Comparison of ENCODE assay signal across 19 cellular contexts in the genomic region with DNA sequence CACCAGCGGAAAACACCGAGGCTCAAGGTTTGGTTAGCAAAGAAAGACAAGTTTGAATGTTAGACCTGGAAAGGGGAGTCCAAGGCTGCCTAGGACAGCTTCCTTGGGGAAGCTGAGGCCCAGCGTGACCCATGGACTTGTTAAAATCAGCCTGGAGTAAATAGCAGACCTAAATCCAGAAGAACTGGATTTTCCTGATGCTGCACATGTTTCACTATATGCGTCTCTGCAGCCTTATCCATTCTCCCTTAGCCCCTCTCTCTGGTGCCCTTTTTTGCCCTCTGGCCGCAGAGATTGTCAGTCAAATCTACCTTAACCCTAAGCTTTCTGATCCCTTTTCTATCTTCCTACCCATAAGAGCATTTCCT.
A peak's percentile ranks its signal among the peaks of the same experiment; 100 is the strongest.
DNase-seq lines count a peak whose midpoint lies in the region; ATAC-seq and TF ChIP-seq lines count a peak whose summit lies in the region.
"Had no signal": no experiment of that assay in that cellular context is flagged by ENCODE, and none has a peak within 500 bp of the region (broad histone marks: within the 10 kb centered on the region; RNA-seq: fewer than 3 reads in every experiment).

No MANE protein-coding gene starts in this region.

- H3K79me2 ChIP-seq in neural progenitor cell (ENCODE audit: low read depth) = no peaks in the 10 kb centered on the region
- no peaks in the 10 kb centered on the region for H3K79me2 ChIP-seq in mesendoderm (ENCODE audit: control insufficient read depth, insufficient read depth, low read length)
- no peaks in the 10 kb centered on the region for H3K79me2 ChIP-seq in smooth muscle cell (ENCODE audit: low read depth)

- H3K27me3 ChIP-seq in neural progenitor cell (no peaks in the 10 kb centered on the region), mesendoderm (ENCODE audit: insufficient read depth, low read length, poor library complexity) (no peaks in the 10 kb centered on the region), smooth muscle cell (ENCODE audit: low read depth) (peaks cover 54% of the 10 kb centered on the region)
- H3K27me3 ChIP-seq: BE2C had no signal

- ATAC-seq in esophagus mucosa = peak; percentile 44
- ATAC-seq: A549; CD8-positive, alpha-beta T cell; HepG2 had no signal

- H3K18ac ChIP-seq in mesendoderm (ENCODE audit: low read length) = no peak overlapping the region

- H3K9me3 ChIP-seq in neural progenitor cell (ENCODE audit: low read depth) (no peaks in the 10 kb centered on the region), smooth muscle cell (replicated peaks; ENCODE audit: low read depth) (no peaks in the 10 kb centered on the region)
- H3K9me3 ChIP-seq: A549, BE2C had no signal

- H3K4me1 Mint-ChIP-seq in neural progenitor cell = peaks cover 20% of the 10 kb centered on the region
- H3K4me1 Mint-ChIP-seq in glutamatergic neuron (ENCODE audit: low read depth, unreplicated experiment) = peaks cover 4% of the 10 kb centered on the region
- H3K4me1 Mint-ChIP-seq: CD14-positive monocyte had no signal

- H2BK15ac ChIP-seq in mesendoderm (replicated peaks; ENCODE audit: low read depth) = no peak overlapping the region

- no peak overlapping the region for H3K56ac ChIP-seq in mesendoderm (ENCODE audit: low read length)

- no peak overlapping the region for H2AK5ac ChIP-seq in mesendoderm (ENCODE audit: low read length)

- no peaks in the 10 kb centered on the region for H3K79me1 ChIP-seq in mesendoderm (ENCODE audit: low read length)

- H3K4me2 ChIP-seq in neural progenitor cell (no peak overlapping the region), mesendoderm (ENCODE audit: low read length) (no peak overlapping the region), smooth muscle cell (no peak overlapping the region)
- H3K4me2 ChIP-seq: A549 had no signal

- H3K4me3 Mint-ChIP-seq in neural progenitor cell (no peak overlapping the region), glutamatergic neuron (ENCODE audit: unreplicated experiment) (no peak overlapping the region)
- H3K4me3 Mint-ChIP-seq: CD14-positive monocyte; CD8-positive, alpha-beta T cell; HFFc6 had no signal

- H4K5ac ChIP-seq in mesendoderm (ENCODE audit: low read length) = no peak overlapping the region

- no peaks in the 10 kb centered on the region for H3K27me3 Mint-ChIP-seq in neural progenitor cell (ENCODE audit: insufficient read depth, low read depth)
- H3K27me3 Mint-ChIP-seq in glutamatergic neuron (ENCODE audit: unreplicated experiment) = no peaks in the 10 kb centered on the region

- H3K9ac ChIP-seq in neural progenitor cell = no peak overlapping the region
- no peak overlapping the region for H3K9ac ChIP-seq in mesendoderm (ENCODE audit: low read length)
- no peak overlapping the region for H3K9ac ChIP-seq in smooth muscle cell (ENCODE audit: low read depth)

- H3K9me3 Mint-ChIP-seq in neural progenitor cell = no peaks in the 10 kb centered on the region
- H3K9me3 Mint-ChIP-seq in glutamatergic neuron (ENCODE audit: unreplicated experiment) = no peaks in the 10 kb centered on the region
- H3K9me3 Mint-ChIP-seq: CD8-positive, alpha-beta T cell had no signal

- H3K36me3 Mint-ChIP-seq in neural progenitor cell = no peaks in the 10 kb centered on the region
- no peaks in the 10 kb centered on the region for H3K36me3 Mint-ChIP-seq in glutamatergic neuron (ENCODE audit: unreplicated experiment)
- H3K36me3 Mint-ChIP-seq: CD14-positive monocyte; CD8-positive, alpha-beta T cell had no signal

- peak; percentile 58 for DNase-seq in ELF-1 (ENCODE audit: low read depth, low spot score)
- DNase-seq in LNCaP clone FGC (ENCODE audit: low read depth) = peak; percentile 62
- no peak for DNase-seq in neural progenitor cell (ENCODE audit: low spot score)
- DNase-seq in mesendoderm = no peak
- no peak for DNase-seq in DMS53 (lab: John Stamatoyannopoulos, UW)
- no peak for DNase-seq in smooth muscle cell (lab: John Stamatoyannopoulos, UW; ENCODE audit: unreplicated experiment)
- no peak for DNase-seq in glutamatergic neuron
- DNase-seq: BE2C; CD8-positive, alpha-beta T cell; COR-L47; DMS153; DND-41; GF-D8; HCEC 1CT; HFFc6 had no signal

- no peaks in the 10 kb centered on the region for H3K4me1 ChIP-seq in neural progenitor cell
- H3K4me1 ChIP-seq in mesendoderm (ENCODE audit: control insufficient read depth, low read depth, low read length) = no peaks in the 10 kb centered on the region
- no peaks in the 10 kb centered on the region for H3K4me1 ChIP-seq in smooth muscle cell (ENCODE audit: low read depth)
- H3K4me1 ChIP-seq: A549, BE2C had no signal

- WGBS in mesendoderm (ENCODE audit: extremely low coverage, insufficient coverage, low lambda C conversion rate) = no CpG with 5 or more reads among the region's 5 CpGs
- WGBS in smooth muscle cell (ENCODE audit: low lambda C conversion rate) = 75% methylated on average over 5 of the region's 5 CpGs

- no peak overlapping the region for H4K8ac ChIP-seq in mesendoderm (ENCODE audit: low read depth, low read length)

- H2AFZ ChIP-seq in neural progenitor cell (replicated peaks) = peak overlapping the region; percentile 18
- H2AFZ ChIP-seq in smooth muscle cell (ENCODE audit: low read depth) = no peak overlapping the region

- TF ChIP-seq CTCF in LNCaP clone FGC (IDR thresholded peaks at IDR 0.05; ENCODE audit: control insufficient read depth, extremely low read depth, insufficient read depth) (no peak), neural progenitor cell (IDR thresholded peaks at IDR 0.05) (no peak), smooth muscle cell (IDR thresholded peaks at IDR 0.05; ENCODE audit: borderline replicate concordance, insufficient read depth, poor library complexity, severe bottlenecking) (no peak), glutamatergic neuron (IDR thresholded peaks at IDR 0.05; ENCODE audit: partially characterized antibody, unreplicated experiment) (no peak)

- no peaks in the 10 kb centered on the region for H4K20me1 ChIP-seq in neural progenitor cell (ENCODE audit: low read depth)
- no peaks in the 10 kb centered on the region for H4K20me1 ChIP-seq in smooth muscle cell (ENCODE audit: low read depth)

- H3K4me3 ChIP-seq in LNCaP clone FGC (ENCODE audit: low read depth, low read length) (no peak overlapping the region), neural progenitor cell (no peak overlapping the region), mesendoderm (ENCODE audit: low read length) (no peak overlapping the region), smooth muscle cell (no peak overlapping the region)
- H3K4me3 ChIP-seq: A549 had no signal

- H3K27ac Mint-ChIP-seq in neural progenitor cell = peak overlapping the region; percentile 51
- no peak overlapping the region for H3K27ac Mint-ChIP-seq in glutamatergic neuron (ENCODE audit: unreplicated experiment)
- H3K27ac Mint-ChIP-seq: CD14-positive monocyte; CD8-positive, alpha-beta T cell; HFFc6 had no signal

- H3K27ac ChIP-seq in neural progenitor cell (no peak overlapping the region), mesendoderm (ENCODE audit: low read depth, low read length) (no peak overlapping the region), smooth muscle cell (ENCODE audit: low read depth) (no peak overlapping the region)
- H3K27ac ChIP-seq: A549 had no signal

- no peak overlapping the region for H3K4ac ChIP-seq in mesendoderm (ENCODE audit: low read depth, low read length)

- no peak overlapping the region for H2BK5ac ChIP-seq in mesendoderm (ENCODE audit: low read length)

- no peak overlapping the region for H3K23ac ChIP-seq in mesendoderm (ENCODE audit: low read length)

- H2BK120ac ChIP-seq in mesendoderm (ENCODE audit: low read depth, low read length) = no peak overlapping the region

- H3K36me3 ChIP-seq in neural progenitor cell (no peaks in the 10 kb centered on the region), mesendoderm (ENCODE audit: control insufficient read depth, insufficient read depth, low read length) (no peaks in the 10 kb centered on the region), smooth muscle cell (ENCODE audit: low read depth) (no peaks in the 10 kb centered on the region)
- H3K36me3 ChIP-seq: BE2C had no signal

- H3F3A ChIP-seq in neural progenitor cell (ENCODE audit: low read depth) (no peaks in the 10 kb centered on the region), smooth muscle cell (ENCODE audit: low read depth) (no peaks in the 10 kb centered on the region)

Comparison
In these comparisons a context has a peak if more than half of its experiments do, and no peak if none do; other contexts are left out.
1. DNase-seq: peak in ELF-1 (single experiment) and LNCaP clone FGC (single experiment); none in neural progenitor cell (single experiment), mesendoderm (single experiment), DMS53 (single experiment), smooth muscle cell (single experiment) and glutamatergic neuron (single experiment).